In genomic region chr6:30981942-30982772, GRCh38 we compare ENCODE assay signal across 9 cellular contexts. TPM values are rescaled to one million over a fixed set of nuclear protein-coding genes. Genes with fewer than 3 reads are reported as not detected.
DNase-seq lines count a peak whose midpoint lies in the region; ATAC-seq and TF ChIP-seq lines count a peak whose summit lies in the region.
"Had no signal": no experiment of that assay in that cellular context is flagged by ENCODE, and none has a peak within 500 bp of the region (broad histone marks: within the 10 kb centered on the region; RNA-seq: fewer than 3 reads in every experiment).

No MANE protein-coding gene starts in this region.

- H3K4me3 ChIP-seq in PC-3 (ENCODE audit: low read length) (no peak overlapping the region; the same call in 1 of the 2 replicates), foreskin fibroblast (ENCODE audit: low read depth in 1 of 2, low read length in 2 of 2) (peak overlapping the region; percentile 23 to 27), osteoblast (ENCODE audit: insufficient read depth, low read length) (peak overlapping the region; percentile 59)
- H3K4me3 ChIP-seq: SJSA1 had no signal

- in situ Hi-C loops in G401 (cut with HindIII; ENCODE audit: low sequenced_read_pairs): no loop called here

- POLR2A ChIA-PET in PC-3 (lab: Charles Lee; ENCODE audit: unreplicated experiment): no interaction called here

- peak; percentile 13 for DNase-seq in G401 (ENCODE audit: low spot score)
- DNase-seq in PC-3: peak; percentile 58
- DNase-seq in foreskin fibroblast: peak; percentile 73 to 84
- no peak for DNase-seq in osteoblast (ENCODE audit: insufficient read length, low spot score, missing footprints)
- DNase-seq in anterior cingulate cortex (lab: John Stamatoyannopoulos, UW): no peak
- no peak for DNase-seq in T-helper 9 cell

- no peak overlapping the region for H3K9ac ChIP-seq in PC-3 (ENCODE audit: low read length)

- no peaks in the 10 kb centered on the region for H3K79me2 ChIP-seq in PC-3 (ENCODE audit: low read length)
- no peaks in the 10 kb centered on the region for H3K79me2 ChIP-seq in osteoblast (ENCODE audit: insufficient read depth, low read length)

- intact Hi-C loops in PC-3 (cut with micrococcal nuclease): loop anchor here (10.0 kb wide), 1 partner anchor 47 kb away; the partner anchor contains the start of gene SFTA2

- no peaks in the 10 kb centered on the region for H3K9me2 ChIP-seq in PC-3 (replicated peaks; ENCODE audit: low read length)

- H3K27me3 ChIP-seq in PC-3 (ENCODE audit: low read length) (no peaks in the 10 kb centered on the region), osteoblast (ENCODE audit: insufficient read depth, low read length) (peaks cover 27% of the 10 kb centered on the region)

- no TSS peak for BruUV-seq in PC-3 (replicated peaks; lab: Mats Ljungman, UMichigan)

- H3F3A ChIP-seq in PC-3 (ENCODE audit: low read length, unreplicated experiment): no peaks in the 10 kb centered on the region

- no peaks in the 10 kb centered on the region for H4K20me1 ChIP-seq in PC-3 (ENCODE audit: low read length)
- H4K20me1 ChIP-seq in osteoblast (ENCODE audit: insufficient read depth, low read length): no peaks in the 10 kb centered on the region

- H3K4me1 ChIP-seq in PC-3 (ENCODE audit: insufficient read depth, low read length) (0 out of 2 replicates have a peak, but pooled peaks cover 3% of the 10 kb centered on the region), osteoblast (ENCODE audit: insufficient read depth, low read length) (peaks cover 10% of the 10 kb centered on the region)

- ATAC-seq in PC-3: peak; percentile 70
- ATAC-seq in HG03354 (IDR thresholded peaks at IDR 0.05; ENCODE audit: poor library complexity, severe bottlenecking, unreplicated experiment): no peak
- no peak for ATAC-seq in HG02571 (IDR thresholded peaks at IDR 0.05; ENCODE audit: unreplicated experiment)

- peak overlapping the region; percentile 65 for H2AFZ ChIP-seq in PC-3 (ENCODE audit: low read length)
- H2AFZ ChIP-seq in osteoblast (ENCODE audit: low read length): peak overlapping the region; percentile 76

- H3K36me3 ChIP-seq in PC-3 (ENCODE audit: low read depth, low read length) (no peaks in the 10 kb centered on the region), osteoblast (ENCODE audit: insufficient read depth, low read length) (no peaks in the 10 kb centered on the region)
- H3K36me3 ChIP-seq: SJSA1 had no signal

- H3K27ac ChIP-seq in PC-3 (ENCODE audit: low read length) (no peak overlapping the region), osteoblast (ENCODE audit: low read depth, low read length) (no peak overlapping the region)
- H3K27ac ChIP-seq: SJSA1 had no signal

- TF ChIP-seq CTCF in PC-3 (conservative IDR thresholded peaks at IDR 0.05; ENCODE audit: low read depth, low read length) (0 out of 2 replicates have a peak, but pooled peaks have one; percentile 29), foreskin fibroblast (IDR thresholded peaks at IDR 0.05; ENCODE audit: low read depth, low read length) (no peak), osteoblast (IDR thresholded peaks at IDR 0.05; ENCODE audit: extremely low read depth, low read depth, low read length) (peak; percentile 34)

- CTCF ChIA-PET in PC-3 (lab: Charles Lee): interaction anchor here (0.6 kb wide), 2 partner anchors 68 to 89 kb away, joined by 3 to 5 read pairs; partner anchors contain the start of gene VARS2

- peak overlapping the region; percentile 66 for H3K4me2 ChIP-seq in PC-3 (ENCODE audit: low read length)
- H3K4me2 ChIP-seq in osteoblast (ENCODE audit: insufficient read depth, low read length): peak overlapping the region; percentile 84

- H3K9me3 ChIP-seq in PC-3 (ENCODE audit: low read length) (no peaks in the 10 kb centered on the region), osteoblast (ENCODE audit: low read depth, low read length) (no peaks in the 10 kb centered on the region)
- H3K9me3 ChIP-seq: SJSA1 had no signal

RNA-seq across cellular contexts. Expression of gene MUC21, which starts 1.4 kb away (rescaled TPM):
- total RNA-seq in G401 (2014; rRNA removed; shearing (Covaris generic)): not detected in 2 replicates
- not detected in 2 replicates for total RNA-seq in PC-3 (2014; rRNA removed)
- total RNA-seq in osteoblast: not detected in 2 replicates
- total RNA-seq: SJSA1 had no signal

RNA-seq across cellular contexts. Expression of gene MUC22, which starts 28.1 kb away (rescaled TPM):
- total RNA-seq in G401 (2014; rRNA removed; shearing (Covaris generic)): not detected in 2 replicates
- 0.06 TPM in 1 of 2 replicates, not detected in the other for total RNA-seq in PC-3 (2014; rRNA removed)
- not detected in 2 replicates for total RNA-seq in osteoblast
- total RNA-seq: SJSA1 had no signal

RNA-seq across cellular contexts. Expression of gene MUCL3, which starts 41.4 kb away (rescaled TPM):
- not detected in 2 replicates for total RNA-seq in G401 (2014; rRNA removed; shearing (Covaris generic))
- total RNA-seq in PC-3 (2014; rRNA removed) (0.04 TPM in 1 of 2 replicates, not detected in the other), osteoblast (not detected in 2 replicates)
- total RNA-seq: SJSA1 had no signal

RNA-seq across cellular contexts. Expression of gene SFTA2, which starts 50.2 kb away (rescaled TPM):
- total RNA-seq in G401 (2014; rRNA removed; shearing (Covaris generic)): not detected in 2 replicates
- not detected in 2 replicates for total RNA-seq in PC-3 (2014; rRNA removed)
- not detected in 2 replicates for total RNA-seq in osteoblast
- total RNA-seq: SJSA1 had no signal

Comparison
In these comparisons a context has a peak if more than half of its experiments do, and no peak if none do; other contexts are left out.
1. DNase-seq: peak in G401 (single experiment), PC-3 (single experiment) and foreskin fibroblast (2 of 2); none in osteoblast (single experiment), anterior cingulate cortex (0 of 58) and T-helper 9 cell (single experiment).